1 cellular context compared by ENCODE assay signal in the genomic region with DNA sequence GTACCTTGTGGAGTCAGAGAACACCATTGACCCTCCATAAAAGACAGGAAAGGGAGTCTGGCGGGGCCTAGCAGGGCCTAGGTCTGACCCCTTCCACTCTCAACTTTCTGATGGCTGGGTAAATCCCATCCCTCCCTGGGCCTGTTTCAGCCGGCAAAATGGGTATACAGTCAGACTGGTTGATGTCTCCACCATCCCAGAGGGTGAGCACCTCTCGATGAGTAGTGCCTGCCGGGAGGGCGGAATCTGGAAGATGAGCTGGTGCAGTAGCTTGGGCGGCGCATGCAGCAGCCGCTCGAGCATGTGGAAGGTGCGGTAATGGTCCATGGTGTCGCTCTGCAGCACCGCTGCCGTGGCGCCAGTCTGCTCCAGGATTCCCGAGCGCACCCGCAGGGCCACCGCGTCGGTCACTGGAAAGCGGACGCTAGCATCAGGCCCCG.
TF ChIP-seq lines count a peak whose summit lies in the region.

No MANE protein-coding gene starts in this region.

TF ChIP-seq in H1, 55 proteins besides CTCF, POLR2A, EP300 and RAD21:
- TF ChIP-seq, protein P1, sequence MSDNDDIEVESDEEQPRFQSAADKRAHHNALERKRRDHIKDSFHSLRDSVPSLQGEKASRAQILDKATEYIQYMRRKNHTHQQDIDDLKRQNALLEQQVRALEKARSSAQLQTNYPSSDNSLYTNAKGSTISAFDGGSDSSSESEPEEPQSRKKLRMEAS (IDR thresholded peaks at IDR 0.05), result peak; percentile 62; the same call in 1 of the 2 replicates
- no peak for TF ChIP-seq SIX5 (IDR thresholded peaks at IDR 0.05; ENCODE audit: low read depth, low read length)
- 0 out of 2 replicates have a peak, but pooled peaks have one; percentile 7 for TF ChIP-seq POLR2AphosphoS5 (IDR thresholded peaks at IDR 0.05; ENCODE audit: low read depth, low read length)
